ENCODE assay signal across 18 cellular contexts in the genomic region with DNA sequence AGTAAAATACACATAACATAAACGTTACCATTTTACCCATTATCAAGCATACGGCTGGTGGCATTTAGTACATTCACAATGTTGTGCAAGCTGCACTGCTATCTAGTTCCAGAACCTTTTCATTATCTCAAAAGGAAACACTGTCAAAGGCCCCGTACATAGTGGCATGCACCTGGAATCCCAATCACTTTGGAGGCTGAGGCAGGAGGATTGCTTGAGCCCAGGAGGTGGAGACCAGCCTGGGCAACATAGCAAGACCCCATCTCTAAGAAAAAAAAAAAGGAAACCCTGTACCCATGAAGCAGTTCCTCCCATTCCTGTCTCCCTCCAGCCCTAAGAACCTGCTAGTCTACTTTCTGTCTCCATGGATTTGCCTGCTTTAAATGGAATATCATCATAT. TPM values are rescaled to one million over a fixed set of nuclear protein-coding genes. Genes with fewer than 3 reads are reported as not detected.
DNase-seq lines count a peak whose midpoint lies in the region; ATAC-seq and TF ChIP-seq lines count a peak whose summit lies in the region.
"Had no signal": no experiment of that assay in that cellular context is flagged by ENCODE, and none has a peak within 500 bp of the region (broad histone marks: within the 10 kb centered on the region; RNA-seq: fewer than 3 reads in every experiment).

No MANE protein-coding gene starts in this region.

- TF ChIP-seq CTCF in activated B cell treated with CpG ODN at 0.5 μM for 24 hours (IDR thresholded peaks at IDR 0.05), result no peak

- H3K9me3 Mint-ChIP-seq in T-helper 1 cell treated with Interleukin-12 subunit alpha and Interleukin-12 subunit beta and Interleukin-4 antibody, amounts not matched to agents 30 μg/mL and 1 μg/mL, for 36 hours, result no peaks in the 10 kb centered on the region
- no peaks in the 10 kb centered on the region for H3K9me3 Mint-ChIP-seq in activated B cell treated with CpG ODN at 0.5 μM for 24 hours
- peaks cover 3% of the 10 kb centered on the region for H3K9me3 Mint-ChIP-seq in stimulated activated memory B cell treated with anti-CD40 and anti-IgM and Interleukin-4, amounts not matched to agents 10 μg/mL and 1 μg/mL and 100 μg/mL, for 72 hours
- H3K9me3 Mint-ChIP-seq: CD8-positive, alpha-beta T cell; IgD-negative memory B cell had no signal

- peak overlapping the region; percentile 10 for H3K27ac Mint-ChIP-seq in T-helper 1 cell treated with Interleukin-12 subunit alpha and Interleukin-12 subunit beta and Interleukin-4 antibody, amounts not matched to agents 30 μg/mL and 1 μg/mL, for 36 hours
- peak overlapping the region; percentile 46 for H3K27ac Mint-ChIP-seq in activated B cell treated with CpG ODN at 0.5 μM for 24 hours
- peak overlapping the region; percentile 71 for H3K27ac Mint-ChIP-seq in stimulated activated memory B cell treated with anti-CD40 and anti-IgM and Interleukin-4, amounts not matched to agents 10 μg/mL and 1 μg/mL and 100 μg/mL, for 72 hours
- H3K27ac Mint-ChIP-seq: CD8-positive, alpha-beta T cell had no signal

- no peaks in the 10 kb centered on the region for H3K36me3 Mint-ChIP-seq in T-helper 1 cell treated with Interleukin-12 subunit alpha and Interleukin-12 subunit beta and Interleukin-4 antibody, amounts not matched to agents 30 μg/mL and 1 μg/mL, for 36 hours (ENCODE audit: low read depth)
- H3K36me3 Mint-ChIP-seq in activated B cell treated with CpG ODN at 0.5 μM for 24 hours (ENCODE audit: low read depth), result no peaks in the 10 kb centered on the region
- no peaks in the 10 kb centered on the region for H3K36me3 Mint-ChIP-seq in stimulated activated memory B cell treated with anti-CD40 and anti-IgM and Interleukin-4, amounts not matched to agents 10 μg/mL and 1 μg/mL and 100 μg/mL, for 72 hours
- H3K36me3 Mint-ChIP-seq: CD8-positive, alpha-beta T cell had no signal

- intact Hi-C loops in activated B cell treated with CpG ODN at 0.5 μM for 24 hours (cut with micrococcal nuclease), result no loop called here

- H3K4me1 Mint-ChIP-seq in T-helper 1 cell treated with Interleukin-12 subunit alpha and Interleukin-12 subunit beta and Interleukin-4 antibody, amounts not matched to agents 30 μg/mL and 1 μg/mL, for 36 hours (ENCODE audit: low read depth), result peaks cover 10% of the 10 kb centered on the region
- H3K4me1 Mint-ChIP-seq in activated B cell treated with CpG ODN at 0.5 μM for 24 hours, result peaks cover 53% of the 10 kb centered on the region
- peaks cover 57% of the 10 kb centered on the region for H3K4me1 Mint-ChIP-seq in stimulated activated memory B cell treated with anti-CD40 and anti-IgM and Interleukin-4, amounts not matched to agents 10 μg/mL and 1 μg/mL and 100 μg/mL, for 72 hours

- no peak for ATAC-seq in activated B cell treated with CpG ODN at 0.5 μM for 24 hours (ENCODE audit: low read depth)
- no peak for ATAC-seq in stimulated activated memory B cell treated with anti-CD40 and anti-IgM and Interleukin-4, amounts not matched to agents 10 μg/mL and 1 μg/mL and 100 μg/mL, for 72 hours
- ATAC-seq: A549; CD8-positive, alpha-beta T cell; HCT116 had no signal

- POLR2A ChIA-PET in activated B cell treated with CpG ODN at 0.5 μM for 24 hours (lab: Charles Lee), result interaction anchor here (0.6 to 1.2 kb wide), 3 partner anchors 28 to 221 kb away, joined by 3 to 8 read pairs (median 4); no protein-coding TSS in a partner anchor

- DNase-seq in T-helper 1 cell (no peak), activated B cell treated with CpG ODN at 0.5 μM for 24 hours (no peak), mesenteric fat pad (ENCODE audit: low spot score) (peak; percentile 20), NCI-H69 (lab: John Stamatoyannopoulos, UW) (no peak), nucleus accumbens (lab: John Stamatoyannopoulos, UW) (no peak), D341Med (ENCODE audit: low spot score) (no peak)
- DNase-seq: AML-193; Calu3; CD8-positive, alpha-beta T cell; DMS 273 treated with DMSO at 0.1 percent for 48 hours; GDM1; GOT3; H7 had no signal

- no peak overlapping the region for H3K4me3 Mint-ChIP-seq in T-helper 1 cell treated with Interleukin-12 subunit alpha and Interleukin-12 subunit beta and Interleukin-4 antibody, amounts not matched to agents 30 μg/mL and 1 μg/mL, for 36 hours
- no peak overlapping the region for H3K4me3 Mint-ChIP-seq in activated B cell treated with CpG ODN at 0.5 μM for 24 hours
- no peak overlapping the region for H3K4me3 Mint-ChIP-seq in stimulated activated memory B cell treated with anti-CD40 and anti-IgM and Interleukin-4, amounts not matched to agents 10 μg/mL and 1 μg/mL and 100 μg/mL, for 72 hours
- H3K4me3 Mint-ChIP-seq: CD8-positive, alpha-beta T cell had no signal

- H3K27me3 Mint-ChIP-seq in T-helper 1 cell treated with Interleukin-12 subunit alpha and Interleukin-12 subunit beta and Interleukin-4 antibody, amounts not matched to agents 30 μg/mL and 1 μg/mL, for 36 hours (ENCODE audit: low read depth), result no peaks in the 10 kb centered on the region
- H3K27me3 Mint-ChIP-seq in activated B cell treated with CpG ODN at 0.5 μM for 24 hours, result no peaks in the 10 kb centered on the region
- no peaks in the 10 kb centered on the region for H3K27me3 Mint-ChIP-seq in stimulated activated memory B cell treated with anti-CD40 and anti-IgM and Interleukin-4, amounts not matched to agents 10 μg/mL and 1 μg/mL and 100 μg/mL, for 72 hours
- H3K27me3 Mint-ChIP-seq: IgD-negative memory B cell had no signal

- CTCF ChIA-PET in activated B cell treated with CpG ODN at 0.5 μM for 24 hours (lab: Charles Lee), result no interaction called here

RNA-seq across cellular contexts. Expression of a gene that starts 7.4 kb away (rescaled TPM):
- total RNA-seq in activated B cell treated with CpG ODN at 0.5 μM for 24 hours (80.7 and 83.9 TPM in 2 replicates), mesenteric fat pad (4.2 TPM)

RNA-seq across cellular contexts. Expression of a gene that starts 46.4 kb away (rescaled TPM):
- total RNA-seq in activated B cell treated with CpG ODN at 0.5 μM for 24 hours, result 148 and 152 TPM in 2 replicates
- 101 TPM for total RNA-seq in mesenteric fat pad

Comparison
In these comparisons a context has a peak if more than half of its experiments do, and no peak if none do; other contexts are left out.
1. H3K27ac Mint-ChIP-seq: peak in every context shown above with its lines; median percentile 71 in stimulated activated memory B cell treated with anti-CD40 and anti-IgM and Interleukin-4, amounts not matched to agents 10 μg/mL and 1 μg/mL and 100 μg/mL, for 72 hours; 46 in activated B cell treated with CpG ODN at 0.5 μM for 24 hours; 10 in T-helper 1 cell treated with Interleukin-12 subunit alpha and Interleukin-12 subunit beta and Interleukin-4 antibody, amounts not matched to agents 30 μg/mL and 1 μg/mL, for 36 hours.
2. RNA of a gene that starts 7.4 kb away (total RNA-seq): 80.7 to 83.9 TPM in activated B cell treated with CpG ODN at 0.5 μM for 24 hours; 4.2 TPM in mesenteric fat pad (single experiment); every median in the first group is over 10 times any median in the second.